Comparison of ENCODE assay signal across 8 cellular contexts in the genomic region with DNA sequence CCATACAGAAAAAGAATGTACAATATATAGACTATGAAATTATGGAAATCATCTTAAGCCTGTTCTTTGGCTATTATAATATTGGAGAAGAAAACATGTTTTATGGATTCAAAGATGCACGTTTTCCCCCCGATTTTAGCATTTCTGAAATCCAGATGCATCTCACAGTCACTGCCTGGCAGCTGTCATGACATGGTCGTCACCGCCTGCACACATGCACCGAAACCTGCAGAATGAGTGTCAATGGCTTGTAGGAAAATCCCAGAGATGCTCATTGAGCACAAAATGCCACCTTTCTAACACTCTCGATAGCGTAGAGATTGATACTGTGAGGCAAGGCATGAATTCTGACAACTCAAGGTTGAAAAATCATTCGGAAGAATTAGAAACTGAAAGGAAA.
"Had no signal": no experiment of that assay in that cellular context is flagged by ENCODE, and none has a peak within 500 bp of the region (broad histone marks: within the 10 kb centered on the region; RNA-seq: fewer than 3 reads in every experiment).

No MANE protein-coding gene starts in this region.

- ATAC-seq: HCT116 had no signal

- H3K9me3 ChIP-seq: HAP-1 had no signal

- H3K36me3 ChIP-seq: HAP-1 had no signal

- H3K4me3 ChIP-seq: HAP-1, K562 had no signal

- DNase-seq: GOT3, H7, HFFc6, KG1 had no signal

- H3K27ac Mint-ChIP-seq: HFFc6 had no signal

- H3K9me3 Mint-ChIP-seq: HFFc6 had no signal

- H3K27ac ChIP-seq: HL-60 had no signal

- H3K4me1 ChIP-seq: HAP-1 had no signal

- H3K4me3 Mint-ChIP-seq: HFFc6 had no signal
